8 cellular contexts compared by ENCODE assay signal in genomic region chr15:84716036-84716732, GRCh38. TPM values are rescaled to one million over a fixed set of nuclear protein-coding genes. Genes with fewer than 3 reads are reported as not detected.
A peak's percentile ranks its signal among the peaks of the same experiment; 100 is the strongest.
DNase-seq lines count a peak whose midpoint lies in the region; ATAC-seq, FAIRE-seq and TF ChIP-seq lines count a peak whose summit lies in the region.

TSS of gene SEC11A (minus strand) at chr15:84716139. CDS start at chr15:84716075, 64 bp downstream.

- H3K9ac ChIP-seq in astrocyte (ENCODE audit: low read length) (peak within 1 kb of the TSS; percentile 91), rectal smooth muscle tissue (ENCODE audit: low read length) (peak within 1 kb of the TSS; percentile 82)

- DNase-seq in NCI-H1930 (lab: John Stamatoyannopoulos, UW) (peak; percentile 62 to 72), astrocyte (ENCODE audit: low read depth) (peak; percentile 88), hepatic stellate cell (ENCODE audit: low spot score) (peak; percentile 97), aorta (peak; percentile 97 to 98)
- peak; percentile 95 for DNase-seq in T-helper 2 cell treated with Interferon-gamma antibody and Interleukin-4, amounts not matched to agents 5 μg/mL and 100 μg/mL, for 36 hours (ENCODE audit: low spot score)

- peak within 1 kb of the TSS; percentile 99 for H2AFZ ChIP-seq in astrocyte (ENCODE audit: low read depth, low read length)

- peaks cover 51% of the 10 kb centered on the region for H3K79me2 ChIP-seq in astrocyte (ENCODE audit: insufficient read depth, low read length)

- FAIRE-seq in astrocyte (lab: Jason Lieb, UNC): no peak

- H3K27me3 Mint-ChIP-seq in T-helper 2 cell treated with Interferon-gamma antibody and Interleukin-4, amounts not matched to agents 5 μg/mL and 100 μg/mL, for 36 hours (ENCODE audit: low read depth): no peaks in the 10 kb centered on the region
- no peaks in the 10 kb centered on the region for H3K27me3 Mint-ChIP-seq in astrocyte (ENCODE audit: low read depth, unreplicated experiment)

- H3K27ac ChIP-seq in astrocyte (ENCODE audit: low read depth, low read length) (peak within 1 kb of the TSS; percentile 85), rectal smooth muscle tissue (ENCODE audit: low read depth, low read length) (peak within 1 kb of the TSS; percentile 93), aorta (ENCODE audit: low read depth in 1 of 2, low read length in 2 of 2) (peak within 1 kb of the TSS; percentile 78 to 79)

- 0% methylated on average over 55 to 57 of the region's 57 CpGs for WGBS in aorta, 2 donors

- peak within 1 kb of the TSS; percentile 96 for H3K4me3 ChIP-seq in astrocyte (ENCODE audit: insufficient read depth, low read depth, low read length)
- peak within 1 kb of the TSS; percentile 62 for H3K4me3 ChIP-seq in rectal smooth muscle tissue (ENCODE audit: low read length)
- H3K4me3 ChIP-seq in aorta (ENCODE audit: low read length in 2 of 2): peak within 1 kb of the TSS; percentile 62 to 71

- H3K4me3 Mint-ChIP-seq in T-helper 2 cell treated with Interferon-gamma antibody and Interleukin-4, amounts not matched to agents 5 μg/mL and 100 μg/mL, for 36 hours: peak within 1 kb of the TSS; percentile 96
- H3K4me3 Mint-ChIP-seq in astrocyte (ENCODE audit: unreplicated experiment): peak within 1 kb of the TSS; percentile 99

- H3K4me1 ChIP-seq in astrocyte (ENCODE audit: insufficient read depth, low read length) (peaks cover 12% of the 10 kb centered on the region), rectal smooth muscle tissue (ENCODE audit: control insufficient read depth, insufficient read depth, low read length) (peaks cover 8% of the 10 kb centered on the region), aorta (ENCODE audit: control insufficient read depth in 1 of 2, insufficient read depth in 2 of 2, low read length in 2 of 2) (no peaks in the 10 kb centered on the region)

- peaks cover 22% of the 10 kb centered on the region for H3K36me3 Mint-ChIP-seq in T-helper 2 cell treated with Interferon-gamma antibody and Interleukin-4, amounts not matched to agents 5 μg/mL and 100 μg/mL, for 36 hours (ENCODE audit: low read depth)
- H3K36me3 Mint-ChIP-seq in astrocyte (ENCODE audit: low read depth, unreplicated experiment): no peaks in the 10 kb centered on the region

- H3K9me3 ChIP-seq in astrocyte (ENCODE audit: insufficient read depth, low read depth, low read length): no peaks in the 10 kb centered on the region
- no peaks in the 10 kb centered on the region for H3K9me3 ChIP-seq in aorta (ENCODE audit: control insufficient read depth, low read length)

- no peaks in the 10 kb centered on the region for H3K9me3 Mint-ChIP-seq in T-helper 2 cell treated with Interferon-gamma antibody and Interleukin-4, amounts not matched to agents 5 μg/mL and 100 μg/mL, for 36 hours
- H3K9me3 Mint-ChIP-seq in astrocyte (ENCODE audit: unreplicated experiment): peaks cover 2% of the 10 kb centered on the region

- H3K27me3 ChIP-seq in astrocyte (ENCODE audit: insufficient read depth, low read length): no peaks in the 10 kb centered on the region
- H3K27me3 ChIP-seq in rectal smooth muscle tissue (ENCODE audit: control insufficient read depth, insufficient read depth, low read length): no peaks in the 10 kb centered on the region
- no peaks in the 10 kb centered on the region for H3K27me3 ChIP-seq in aorta (ENCODE audit: control insufficient read depth in 1 of 2, insufficient read depth in 2 of 2, low read length in 1 of 2)

- H3K27ac Mint-ChIP-seq in T-helper 2 cell treated with Interferon-gamma antibody and Interleukin-4, amounts not matched to agents 5 μg/mL and 100 μg/mL, for 36 hours: peak within 1 kb of the TSS; percentile 98
- peak within 1 kb of the TSS; percentile 97 for H3K27ac Mint-ChIP-seq in astrocyte (ENCODE audit: unreplicated experiment)

- intact Hi-C loops in aorta (cut with DNase I): loop anchor here (1.0 to 5.0 kb wide), 4 partner anchors 33 to 211 kb away; partner anchors contain the start of genes NMB (in 1 of the 2) and ZNF592 (in 1 of the 2)

- no peaks in the 10 kb centered on the region for H3K36me3 ChIP-seq in astrocyte (ENCODE audit: insufficient read depth, low read length)
- no peaks in the 10 kb centered on the region for H3K36me3 ChIP-seq in rectal smooth muscle tissue (ENCODE audit: control insufficient read depth, insufficient read depth, low read length)
- H3K36me3 ChIP-seq in aorta (ENCODE audit: control insufficient read depth in 1 of 2, insufficient read depth in 2 of 2, low read length in 1 of 2): no peaks in the 10 kb centered on the region

- peak within 1 kb of the TSS; percentile 83 for H3K4me2 ChIP-seq in astrocyte (ENCODE audit: low read length)

- ATAC-seq in GM18502 (IDR thresholded peaks at IDR 0.05; ENCODE audit: poor library complexity, unreplicated experiment) (peak; percentile 96), HG02970 (IDR thresholded peaks at IDR 0.05; ENCODE audit: low FRiP score, unreplicated experiment) (peak; percentile 93), aorta (ENCODE audit: low FRiP score) (peak; percentile 99)

- TF ChIP-seq CTCF in astrocyte (IDR thresholded peaks at IDR 0.05; ENCODE audit: insufficient read depth, low read depth, low read length): no peak

- H3K4me1 Mint-ChIP-seq in T-helper 2 cell treated with Interferon-gamma antibody and Interleukin-4, amounts not matched to agents 5 μg/mL and 100 μg/mL, for 36 hours (ENCODE audit: low read depth): peaks cover 38% of the 10 kb centered on the region
- peaks cover 18% of the 10 kb centered on the region for H3K4me1 Mint-ChIP-seq in astrocyte (ENCODE audit: low read depth, unreplicated experiment)

- H4K20me1 ChIP-seq in astrocyte (ENCODE audit: insufficient read depth, low read length): peaks cover 33% of the 10 kb centered on the region

RNA-seq across cellular contexts. Expression of gene SEC11A, which starts in this region (rescaled TPM):
- total RNA-seq in astrocyte (187 and 198 TPM in 2 replicates), aorta (100 to 1,000 TPM in 1 of 2 donors, 10 to 100 TPM in 1; 99.3 to 115 TPM)
- polyA plus RNA-seq in aorta: 100 to 1,000 TPM; 193 to 327 TPM

Comparison
In these comparisons a context has a peak if more than half of its experiments do, and no peak if none do; other contexts are left out.
1. Peak in every context shown above with its lines: DNase-seq, ATAC-seq, H3K4me3 ChIP-seq and H3K27ac ChIP-seq.